1 cellular context compared by ENCODE assay signal in genomic region chr2:180524458-180524857, GRCh38.
TF ChIP-seq lines count a peak whose summit lies in the region.

No MANE protein-coding gene starts in this region.

TF ChIP-seq in GM23338, 12 proteins besides CTCF, POLR2A, EP300 and RAD21 (continued from another document):
- no peak for TF ChIP-seq ZNF462 (CRISPR knock-in tag; IDR thresholded peaks at IDR 0.05)
- TF ChIP-seq NANOG (IDR thresholded peaks at IDR 0.05; ENCODE audit: borderline replicate concordance) = no peak
- TF ChIP-seq EZH2 (IDR thresholded peaks at IDR 0.05; ENCODE audit: low read depth, unreplicated experiment) = no peak
- no peak for TF ChIP-seq ETS1 (IDR thresholded peaks at IDR 0.05)
TF ChIP-seq in GM23338: peak in this region for 0.
